8 cellular contexts compared by ENCODE assay signal in genomic region chr11:72752088-72752914, GRCh38. TPM values are rescaled to one million over a fixed set of nuclear protein-coding genes. Genes with fewer than 3 reads are reported as not detected.
DNase-seq lines count a peak whose midpoint lies in the region; ATAC-seq and TF ChIP-seq lines count a peak whose summit lies in the region.

ARAP1 (minus strand) TSS chr11:72752408; CDS start chr11:72727128, 25,280 bp downstream.

- TF ChIP-seq EP300 in esophagus muscularis mucosa (IDR thresholded peaks at IDR 0.05), result no peak

- TF ChIP-seq POLR2A in esophagus muscularis mucosa (IDR thresholded peaks at IDR 0.05; ENCODE audit: low read depth), result no peak

- peak within 1 kb of the TSS; percentile 82 for H3K4me3 ChIP-seq in PC-3 (ENCODE audit: low read length)
- H3K4me3 ChIP-seq in esophagus muscularis mucosa, result peak within 1 kb of the TSS; percentile 67 to 79 (median 77)
- peak within 1 kb of the TSS; percentile 69 to 94 for H3K4me3 ChIP-seq in muscle layer of duodenum (ENCODE audit: low read depth in 1 of 2, low read length in 2 of 2)

- H3K27ac ChIP-seq in PC-3 (ENCODE audit: low read length), result peak within 1 kb of the TSS; percentile 60
- H3K27ac ChIP-seq in esophagus muscularis mucosa (replicated peaks in 1 of 4), result peak within 1 kb of the TSS; percentile 39 to 64 (median 59)
- H3K27ac ChIP-seq in muscle layer of duodenum (ENCODE audit: low read length), result no peak within 1 kb of the TSS

- peak within 1 kb of the TSS; percentile 80 for H3K9ac ChIP-seq in PC-3 (ENCODE audit: low read length)

- POLR2A ChIA-PET in PC-3 (lab: Charles Lee; ENCODE audit: unreplicated experiment), result interaction anchor here (0.5 kb wide), 1 partner anchor 309 kb away, joined by 3 read pairs; no protein-coding TSS in a partner anchor

- H3K79me2 ChIP-seq in PC-3 (ENCODE audit: low read length), result peaks cover 36% of the 10 kb centered on the region

- H3K9me2 ChIP-seq in PC-3 (replicated peaks; ENCODE audit: low read length), result no peaks in the 10 kb centered on the region

- TF ChIP-seq CTCF in PC-3 (conservative IDR thresholded peaks at IDR 0.05; ENCODE audit: low read depth, low read length) (no peak), esophagus muscularis mucosa (IDR thresholded peaks at IDR 0.05) (peak in 1 of 3 experiments; percentile 8)

- H3K9me3 ChIP-seq in PC-3 (ENCODE audit: low read length) (no peaks in the 10 kb centered on the region), esophagus muscularis mucosa (no peaks in the 10 kb centered on the region), muscle layer of duodenum (ENCODE audit: control insufficient read depth in 1 of 2, low read length in 2 of 2) (no peaks in the 10 kb centered on the region)

- WGBS in esophagus muscularis mucosa, result 8% methylated on average over 13 of the region's 51 CpGs

- H4K20me1 ChIP-seq in PC-3 (ENCODE audit: low read length), result no peaks in the 10 kb centered on the region

- H2AFZ ChIP-seq in PC-3 (ENCODE audit: low read length), result peak within 1 kb of the TSS; percentile 84

- H3K36me3 ChIP-seq in PC-3 (ENCODE audit: low read depth, low read length), result no peaks in the 10 kb centered on the region
- peaks cover 0 to 18% (median 14%) of the 10 kb centered on the region in 4 donors for H3K36me3 ChIP-seq in esophagus muscularis mucosa
- no peaks in the 10 kb centered on the region for H3K36me3 ChIP-seq in muscle layer of duodenum (ENCODE audit: control insufficient read depth in 1 of 2, insufficient read depth in 2 of 2, low read length in 2 of 2)

- H3K4me1 Mint-ChIP-seq in activated T-cell treated with anti-CD3 and anti-CD28 coated beads, Interleukin-2, amount 50 U/mL, for 24 hours (ENCODE audit: low read depth), result peaks cover 41% of the 10 kb centered on the region

- peak within 1 kb of the TSS; percentile 90 for H3K4me2 ChIP-seq in PC-3 (ENCODE audit: low read length)

- no TSS peak for BruUV-seq in PC-3 (replicated peaks; lab: Mats Ljungman, UMichigan)

- peak within 1 kb of the TSS; percentile 87 for H3K4me3 Mint-ChIP-seq in activated T-cell treated with anti-CD3 and anti-CD28 coated beads, Interleukin-2, amount 50 U/mL, for 24 hours

- peak within 1 kb of the TSS; percentile 96 for H3K27ac Mint-ChIP-seq in activated T-cell treated with anti-CD3 and anti-CD28 coated beads, Interleukin-2, amount 50 U/mL, for 24 hours

- H3K4me1 ChIP-seq in PC-3 (ENCODE audit: insufficient read depth, low read length) (peaks cover 24% of the 10 kb centered on the region), esophagus muscularis mucosa (peaks cover 17 to 40% (median 37%) of the 10 kb centered on the region in 4 donors), muscle layer of duodenum (ENCODE audit: control insufficient read depth in 1 of 2, insufficient read depth in 2 of 2, low read length in 2 of 2) (peaks cover 4 to 38% of the 10 kb centered on the region in 2 donors)

- H3K27me3 ChIP-seq in PC-3 (ENCODE audit: low read length), result no peaks in the 10 kb centered on the region
- no peaks in the 10 kb centered on the region for H3K27me3 ChIP-seq in esophagus muscularis mucosa
- no peaks in the 10 kb centered on the region for H3K27me3 ChIP-seq in muscle layer of duodenum (ENCODE audit: low read depth, low read length)

- H3K27me3 Mint-ChIP-seq in activated T-cell treated with anti-CD3 and anti-CD28 coated beads, Interleukin-2, amount 50 U/mL, for 24 hours, result no peaks in the 10 kb centered on the region

- H3F3A ChIP-seq in PC-3 (ENCODE audit: low read length, unreplicated experiment), result no peaks in the 10 kb centered on the region

- ATAC-seq in GM18909 (IDR thresholded peaks at IDR 0.05; ENCODE audit: poor library complexity, unreplicated experiment) (peak; percentile 65), HG03457 (IDR thresholded peaks at IDR 0.05; ENCODE audit: unreplicated experiment) (peak; percentile 46), PC-3 (peak; percentile 83)

- peaks cover 15% of the 10 kb centered on the region for H3K36me3 Mint-ChIP-seq in activated T-cell treated with anti-CD3 and anti-CD28 coated beads, Interleukin-2, amount 50 U/mL, for 24 hours (ENCODE audit: low read depth)

- CTCF ChIA-PET in PC-3 (lab: Charles Lee), result no interaction called here

- H3K9me3 Mint-ChIP-seq in activated T-cell treated with anti-CD3 and anti-CD28 coated beads, Interleukin-2, amount 50 U/mL, for 24 hours, result no peaks in the 10 kb centered on the region

- DNase-seq in AG08395 (ENCODE audit: low spot score), result peak; percentile 93
- DNase-seq in PC-3, result peak; percentile 92
- peak; percentile 86 for DNase-seq in activated T-cell treated with anti-CD3 and anti-CD28 coated beads, Interleukin-2, amount 50 U/mL, for 24 hours
- DNase-seq in esophagus muscularis mucosa (ENCODE audit: extremely low spot score), result no peak
- DNase-seq in stimulated activated CD8-positive, alpha-beta memory T cell treated with anti-CD3 and anti-CD28 coated beads, Interleukin-7, amount 100 ng/mL, for 4 hours (ENCODE audit: low read depth in 2 of 2), result peak; percentile 49 to 75

- intact Hi-C loops in PC-3 (cut with micrococcal nuclease) (loop anchor here (1.0 kb wide), 1 partner anchor 41 kb away; no protein-coding TSS in a partner anchor), esophagus muscularis mucosa (cut with DNase I) (no loop called here)

RNA-seq across cellular contexts. Expression of gene ARAP1, which starts in this region (rescaled TPM):
- total RNA-seq in PC-3 (2014; rRNA removed) (86.2 and 124 TPM in 2 replicates), esophagus muscularis mucosa (100 to 1,000 TPM in 3 of 4 donors, 10 to 100 TPM in 1; 83.7 to 115 (median 110) TPM)
